Comparison of ENCODE assay signal across 33 cellular contexts in the genomic region with DNA sequence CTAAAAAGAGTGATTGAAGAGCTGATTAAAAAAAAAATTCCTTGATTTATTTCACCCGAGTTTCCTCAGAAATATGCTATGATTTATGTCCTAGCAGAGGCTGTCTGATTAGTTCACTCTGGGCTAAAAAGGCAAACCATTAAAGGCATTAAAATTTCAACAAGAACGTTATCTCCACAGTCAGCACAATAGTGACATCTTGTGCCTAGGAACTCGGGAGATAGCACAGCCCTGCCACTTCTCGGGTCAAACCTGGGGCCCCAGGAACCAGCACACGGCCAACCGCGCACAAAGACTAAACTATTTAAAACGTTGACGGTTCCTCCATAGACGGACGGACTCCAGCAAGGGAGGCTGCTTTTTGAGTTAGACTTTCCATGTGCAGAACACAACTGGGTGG.
"Had no signal": no experiment of that assay in that cellular context is flagged by ENCODE, and none has a peak within 500 bp of the region (broad histone marks: within the 10 kb centered on the region; RNA-seq: fewer than 3 reads in every experiment).

No MANE protein-coding gene starts in this region.

- H3K9me3 ChIP-seq: SJCRH30 had no signal

- H3K27ac ChIP-seq: SJCRH30, SK-N-MC had no signal

- H3K4me1 ChIP-seq: SJCRH30 had no signal

- DNase-seq: activated CD4-positive, alpha-beta T cell treated with anti-CD3 and anti-CD28 coated beads for 36 hours; activated CD4-positive, alpha-beta T cell treated with anti-CD3 and anti-CD28 coated beads, Interleukin-2, amount 10 ng/mL, durations not matched to agents 7 days and 5 days; activated CD4-positive, alpha-beta T cell treated with anti-CD3 and anti-CD28 coated beads, Interleukin-2, amount 50 U/mL, for 48 hours; activated CD8-positive, alpha-beta memory T cell treated with anti-CD3 and anti-CD28 coated beads, Interleukin-2, amount 50 U/mL, for 4 hours; activated CD8-positive, alpha-beta T cell treated with anti-CD3 and anti-CD28 coated beads, Interleukin-2, amount 10 ng/mL, durations not matched to agents 7 days and 5 days; activated gamma-delta T cell treated with Interleukin-2 at 50 U/mL for 16 hours; activated naive CD4-positive, alpha-beta T cell treated with anti-CD3 and anti-CD28 coated beads for 36 hours; activated T-cell treated with anti-CD3 and anti-CD28 coated beads for 4 hours; activated T-cell treated with anti-CD3 and anti-CD28 coated beads, Interleukin-2, amount 50 U/mL, for 4 hours; anterior cingulate cortex; caudate nucleus; cerebellar nuclear complex; MM.1S; MV-4-11; NCI-H1092; NCI-H1436 treated with DMSO at 0.1 percent for 48 hours; NCI-H1694 treated with DMSO at 0.1 percent for 48 hours; NCI-H2029 treated with DMSO at 0.1 percent for 48 hours; NCI-H2107; NCI-H2171 treated with DMSO at 0.1 percent for 48 hours; NCI-H2227 treated with DMSO at 0.1 percent for 48 hours; NCI-H446 treated with DMSO at 0.1 percent for 48 hours; NCI-H524; NCI-H69; NCI-H82; SHP77; SJCRH30; T1000 had no signal

- H3K36me3 ChIP-seq: SJCRH30 had no signal

- H3K4me3 ChIP-seq: SJCRH30, SK-N-MC had no signal

- FAIRE-seq: bronchial epithelial cell had no signal

- ATAC-seq: activated CD4-positive, alpha-beta T cell treated with anti-CD3 and anti-CD28 coated beads for 36 hours; activated CD4-positive, CD25-positive, alpha-beta regulatory T cell treated with anti-CD3 and anti-CD28 coated beads, Interleukin-2, amount 50 U/mL, for 24 hours; activated CD8-positive, alpha-beta T cell treated with anti-CD3 and anti-CD28 coated beads, Interleukin-2, amount 10 ng/mL, durations not matched to agents 7 days and 5 days; activated naive CD4-positive, alpha-beta T cell treated with anti-CD3 and anti-CD28 coated beads, Interleukin-2, amount 50 U/mL, for 72 hours; activated T-cell treated with anti-CD3 and anti-CD28 coated beads, Interleukin-2, amount 50 U/mL, for 4 hours; Panc1 had no signal
